ENCODE assay signal across 14 cellular contexts in genomic region chr6:43091020-43091419, GRCh38. TPM values are rescaled to one million over a fixed set of nuclear protein-coding genes. Genes with fewer than 3 reads are reported as not detected.
DNase-seq lines count a peak whose midpoint lies in the region; ATAC-seq, FAIRE-seq and TF ChIP-seq lines count a peak whose summit lies in the region.
"Had no signal": no experiment of that assay in that cellular context is flagged by ENCODE, and none has a peak within 500 bp of the region (broad histone marks: within the 10 kb centered on the region; RNA-seq: fewer than 3 reads in every experiment).

No MANE protein-coding gene starts in this region.

- H3K4me3 ChIP-seq in GM23248, result no peak overlapping the region
- no peak overlapping the region for H3K4me3 ChIP-seq in SK-N-MC
- H3K4me3 ChIP-seq in keratinocyte (ENCODE audit: control insufficient read depth in 2 of 3, extremely low read depth in 1 of 3, insufficient read depth in 2 of 3, low read depth in 1 of 3, low read length in 3 of 3), result no peak overlapping the region
- no peak overlapping the region for H3K4me3 ChIP-seq in smooth muscle cell
- H3K4me3 ChIP-seq in brain microvascular endothelial cell (ENCODE audit: low read depth, low read length), result no peak overlapping the region
- H3K4me3 ChIP-seq: K562 had no signal

- H3K36me3 ChIP-seq in GM23248 (ENCODE audit: low read depth), result no peaks in the 10 kb centered on the region
- no peaks in the 10 kb centered on the region for H3K36me3 ChIP-seq in SK-N-MC (ENCODE audit: insufficient read depth, low read length)
- peaks cover 0 to 5% of the 10 kb centered on the region in 2 experiments for H3K36me3 ChIP-seq in keratinocyte (ENCODE audit: control insufficient read depth in 2 of 2, extremely low read depth in 1 of 2, insufficient read depth in 2 of 2, low read length in 2 of 2)
- H3K36me3 ChIP-seq in smooth muscle cell (ENCODE audit: low read depth), result no peaks in the 10 kb centered on the region
- no peaks in the 10 kb centered on the region for H3K36me3 ChIP-seq in brain microvascular endothelial cell (replicated peaks)

- H3K9me3 ChIP-seq in GM23248 (ENCODE audit: low read depth), result no peaks in the 10 kb centered on the region
- H3K9me3 ChIP-seq in SK-N-MC (ENCODE audit: low read depth, low read length), result no peaks in the 10 kb centered on the region
- H3K9me3 ChIP-seq in keratinocyte (ENCODE audit: control insufficient read depth, low read depth, low read length), result no peaks in the 10 kb centered on the region
- H3K9me3 ChIP-seq in smooth muscle cell (replicated peaks; ENCODE audit: low read depth), result no peaks in the 10 kb centered on the region

- WGBS in GM23248 (ENCODE audit: low coverage in 1 of 2, low lambda C conversion rate in 2 of 2, missing lambda C conversion rate in 2 of 2), 2 experiments, result 65 to 68% methylated on average over 5 of the region's 5 CpGs
- WGBS in smooth muscle cell (ENCODE audit: low lambda C conversion rate), result 73% methylated on average over 5 of the region's 5 CpGs

- TF ChIP-seq CTCF in keratinocyte (optimal IDR thresholded peaks at IDR 0.05 in 1 of 3, IDR thresholded peaks at IDR 0.05 in 1 of 3, conservative IDR thresholded peaks at IDR 0.05 in 1 of 3; ENCODE audit: extremely low read depth in 1 of 3, insufficient read depth in 2 of 3, low read length in 3 of 3), result no peak
- no peak for TF ChIP-seq CTCF in smooth muscle cell (IDR thresholded peaks at IDR 0.05; ENCODE audit: borderline replicate concordance, insufficient read depth, poor library complexity, severe bottlenecking)
- TF ChIP-seq CTCF in brain microvascular endothelial cell (IDR thresholded peaks at IDR 0.05; ENCODE audit: low read depth, low read length, missing control alignments), result no peak

- dilution Hi-C loops in keratinocyte (cut with MboI; ENCODE audit: extremely low pct_ligation_motif_present, low sequenced_read_pairs), result no loop called here

- no peak for ATAC-seq in sciatic nerve
- ATAC-seq: K562 had no signal

- H3K4me1 ChIP-seq in GM23248 (ENCODE audit: insufficient read depth) (peaks cover 40% of the 10 kb centered on the region), keratinocyte (ENCODE audit: control insufficient read depth, extremely low read depth, insufficient read depth, low read length) (peaks cover 71% of the 10 kb centered on the region), smooth muscle cell (ENCODE audit: low read depth) (peaks cover 57% of the 10 kb centered on the region)

- H3K4me2 ChIP-seq in GM23248 (ENCODE audit: unreplicated experiment), result no peak overlapping the region
- peak overlapping the region; percentile 39 for H3K4me2 ChIP-seq in keratinocyte (ENCODE audit: control insufficient read depth, extremely low read depth, insufficient read depth, low read depth, low read length)
- peak overlapping the region; percentile 69 for H3K4me2 ChIP-seq in smooth muscle cell

- in situ Hi-C loops in GM23248 (cut with MboI) (no loop called here), brain microvascular endothelial cell (cut with HindIII; ENCODE audit: low pct_ligation_motif_present, low sequenced_read_pairs) (no loop called here)

- H3K9ac ChIP-seq in GM23248 (0 out of 2 replicates have a peak overlapping the region, but pooled peaks have one; percentile 22), SK-N-MC (ENCODE audit: insufficient read length) (peak overlapping the region; percentile 33), keratinocyte (ENCODE audit: control insufficient read depth, extremely low read depth, insufficient read depth, low read length) (peak overlapping the region; percentile 12), smooth muscle cell (ENCODE audit: low read depth) (peak overlapping the region; percentile 2)

- no peak for FAIRE-seq in keratinocyte (lab: Jason Lieb, UNC)
- FAIRE-seq: K562 had no signal

- no peak overlapping the region for H2AFZ ChIP-seq in GM23248
- H2AFZ ChIP-seq in keratinocyte (ENCODE audit: control insufficient read depth, low read length), result no peak overlapping the region
- H2AFZ ChIP-seq in smooth muscle cell (ENCODE audit: low read depth), result no peak overlapping the region

- H3K27me3 ChIP-seq in GM23248 (replicated peaks; ENCODE audit: insufficient read depth) (no peaks in the 10 kb centered on the region), keratinocyte (ENCODE audit: control insufficient read depth, extremely low read depth, insufficient read depth, low read length) (no peaks in the 10 kb centered on the region), smooth muscle cell (ENCODE audit: low read depth) (no peaks in the 10 kb centered on the region), brain microvascular endothelial cell (replicated peaks) (no peaks in the 10 kb centered on the region)

- intact Hi-C loops in sciatic nerve (cut with DNase I), result no loop called here

- H3K27ac ChIP-seq in GM23248 (no peak overlapping the region), SK-N-MC (peak overlapping the region; percentile 69), keratinocyte (ENCODE audit: control insufficient read depth, insufficient read depth, low read length) (peak overlapping the region; percentile 82), smooth muscle cell (ENCODE audit: low read depth) (peak overlapping the region; percentile 84), brain microvascular endothelial cell (no peak overlapping the region)

- DNase-seq in GM23248 (no peak), SK-N-MC (ENCODE audit: low read depth, low spot score) (no peak), keratinocyte (ENCODE audit: low read depth, low spot score) (no peak), smooth muscle cell (lab: John Stamatoyannopoulos, UW; ENCODE audit: unreplicated experiment) (no peak), NCI-H526 treated with DMSO at 0.1 percent for 48 hours (lab: John Stamatoyannopoulos, UW) (no peak), DMS114 treated with DMSO at 0.1 percent for 48 hours (lab: John Stamatoyannopoulos, UW; ENCODE audit: unreplicated experiment) (no peak), brain microvascular endothelial cell (no peak), sciatic nerve (ENCODE audit: low spot score) (no peak)
- DNase-seq: activated CD4-positive, CD25-positive, alpha-beta regulatory T cell treated with anti-CD3 and anti-CD28 coated beads, Interleukin-2, amount 50 U/mL, for 72 hours; activated CD8-positive, alpha-beta memory T cell treated with anti-CD3 and anti-CD28 coated beads, Interleukin-2, amount 50 U/mL, for 4 hours; activated naive CD4-positive, alpha-beta T cell; effector CD4-positive, alpha-beta T cell; nucleus accumbens had no signal

- no peaks in the 10 kb centered on the region; the same call in 1 of the 2 replicates for H4K20me1 ChIP-seq in GM23248 (ENCODE audit: insufficient read depth)
- no peaks in the 10 kb centered on the region for H4K20me1 ChIP-seq in keratinocyte (ENCODE audit: control insufficient read depth, extremely low read depth, insufficient read depth, low read length)
- peaks cover 98% of the 10 kb centered on the region for H4K20me1 ChIP-seq in smooth muscle cell (ENCODE audit: low read depth)

- no peaks in the 10 kb centered on the region for H3K9me1 ChIP-seq in keratinocyte (ENCODE audit: control insufficient read depth, extremely low read depth, insufficient read depth, low read length)

- H3F3A ChIP-seq in GM23248 (ENCODE audit: insufficient read depth), result peaks cover 30% of the 10 kb centered on the region
- peaks cover 52% of the 10 kb centered on the region for H3F3A ChIP-seq in smooth muscle cell (ENCODE audit: low read depth)

- peaks cover 100% of the 10 kb centered on the region for H3K79me2 ChIP-seq in GM23248 (ENCODE audit: insufficient read depth)
- H3K79me2 ChIP-seq in keratinocyte (ENCODE audit: control insufficient read depth, insufficient read depth, low read length), result peaks cover 87% of the 10 kb centered on the region
- peaks cover 100% of the 10 kb centered on the region for H3K79me2 ChIP-seq in smooth muscle cell (ENCODE audit: low read depth)

- no peaks in the 10 kb centered on the region for H3K9me2 ChIP-seq in GM23248 (ENCODE audit: insufficient read depth)

RNA-seq across cellular contexts. Expression of gene PTK7, which starts 14.9 kb away (rescaled TPM):
- 146 and 162 TPM in 2 replicates for total RNA-seq in GM23248 (2014; rRNA removed; shearing (Covaris generic))
- polyA plus RNA-seq in GM23248 (2016; fragmentation: Nextera tagmentation; extraction: Ambion mirVana) (110 and 113 TPM in 2 replicates), keratinocyte (58.8 to 88.8 TPM (median 81.0 TPM) in 3 replicates), smooth muscle cell (596 and 598 TPM in 2 replicates)
- 20.5 TPM for polyA plus RNA-seq in keratinocyte (2011; ENCODE audit: low read depth)
- 21.2 and 28.8 TPM in 2 replicates for polyA plus RNA-seq in keratinocyte (2011; cell fraction: cytosol; rRNA removed)
- polyA plus RNA-seq in keratinocyte (2011; cell fraction: nucleus; rRNA removed), result 174 and 213 TPM in 2 replicates
- 65.4 and 87.7 TPM in 2 replicates for polyA plus RNA-seq in keratinocyte (2012; ENCODE audit: low replicate concordance)
- polyA minus RNA-seq in keratinocyte, result 137 to 183 TPM (median 148 TPM) in 3 replicates
- 114 TPM for polyA minus RNA-seq in keratinocyte (2011; cell fraction: cytosol; rRNA and poly(A)+ RNA removed)
- 207 and 218 TPM in 2 replicates for polyA minus RNA-seq in keratinocyte (2011; cell fraction: nucleus; rRNA and poly(A)+ RNA removed)
- total RNA-seq in smooth muscle cell (376 and 417 TPM in 2 replicates), sciatic nerve (11.0 TPM)

RNA-seq across cellular contexts. Expression of gene KLC4, which starts 31.6 kb away (rescaled TPM):
- 15.0 and 32.2 TPM in 2 replicates for total RNA-seq in GM23248 (2014; rRNA removed; shearing (Covaris generic))
- polyA plus RNA-seq in GM23248 (2016; fragmentation: Nextera tagmentation; extraction: Ambion mirVana) (10.4 and 10.7 TPM in 2 replicates), keratinocyte (8.3 to 15.2 TPM (median 8.8 TPM) in 3 replicates), smooth muscle cell (25.3 and 25.7 TPM in 2 replicates)
- 7.9 TPM for polyA plus RNA-seq in keratinocyte (2011; ENCODE audit: low read depth)
- 3.9 and 5.4 TPM in 2 replicates for polyA plus RNA-seq in keratinocyte (2011; cell fraction: cytosol; rRNA removed)
- polyA plus RNA-seq in keratinocyte (2011; cell fraction: nucleus; rRNA removed), result 24.8 and 29.9 TPM in 2 replicates
- polyA plus RNA-seq in keratinocyte (2012; ENCODE audit: low replicate concordance), result 9.3 and 10.9 TPM in 2 replicates
- 8.7 to 20.4 TPM (median 12.8 TPM) in 3 replicates for polyA minus RNA-seq in keratinocyte
- 6.7 TPM for polyA minus RNA-seq in keratinocyte (2011; cell fraction: cytosol; rRNA and poly(A)+ RNA removed)
- polyA minus RNA-seq in keratinocyte (2011; cell fraction: nucleus; rRNA and poly(A)+ RNA removed), result 6.4 and 11.9 TPM in 2 replicates
- total RNA-seq in smooth muscle cell (13.2 and 20.0 TPM in 2 replicates), sciatic nerve (35.5 TPM)

RNA-seq across cellular contexts. Expression of gene MRPL2, which starts 31.8 kb away (rescaled TPM):
- total RNA-seq in GM23248 (2014; rRNA removed; shearing (Covaris generic)), result 18.5 and 19.7 TPM in 2 replicates
- polyA plus RNA-seq in GM23248 (2016; fragmentation: Nextera tagmentation; extraction: Ambion mirVana) (71.9 and 78.0 TPM in 2 replicates), keratinocyte (25.6 to 36.0 TPM (median 27.4 TPM) in 3 replicates), smooth muscle cell (112 and 125 TPM in 2 replicates)
- 21.2 TPM for polyA plus RNA-seq in keratinocyte (2011; ENCODE audit: low read depth)
- 13.2 and 21.0 TPM in 2 replicates for polyA plus RNA-seq in keratinocyte (2011; cell fraction: cytosol; rRNA removed)
- 24.3 and 33.7 TPM in 2 replicates for polyA plus RNA-seq in keratinocyte (2011; cell fraction: nucleus; rRNA removed)
- 52.2 and 59.4 TPM in 2 replicates for polyA plus RNA-seq in keratinocyte (2012; ENCODE audit: low replicate concordance)
- polyA minus RNA-seq in keratinocyte, result 12.1 to 26.4 TPM (median 12.9 TPM) in 3 replicates
- 37.8 TPM for polyA minus RNA-seq in keratinocyte (2011; cell fraction: cytosol; rRNA and poly(A)+ RNA removed)
- polyA minus RNA-seq in keratinocyte (2011; cell fraction: nucleus; rRNA and poly(A)+ RNA removed), result 6.5 and 8.2 TPM in 2 replicates
- total RNA-seq in smooth muscle cell (16.4 and 24.0 TPM in 2 replicates), sciatic nerve (40.4 TPM)

RNA-seq across cellular contexts. Expression of gene CUL7, which starts 37.4 kb away (rescaled TPM):
- 50.1 and 54.1 TPM in 2 replicates for total RNA-seq in GM23248 (2014; rRNA removed; shearing (Covaris generic))
- polyA plus RNA-seq in GM23248 (2016; fragmentation: Nextera tagmentation; extraction: Ambion mirVana), result 21.8 and 23.7 TPM in 2 replicates
- 8.1 to 15.0 TPM (median 10.4 TPM) in 3 replicates for polyA plus RNA-seq in keratinocyte
- 4.6 TPM for polyA plus RNA-seq in keratinocyte (2011; ENCODE audit: low read depth)
- polyA plus RNA-seq in keratinocyte (2011; cell fraction: cytosol; rRNA removed), result 5.7 and 8.6 TPM in 2 replicates
- 23.8 and 29.9 TPM in 2 replicates for polyA plus RNA-seq in keratinocyte (2011; cell fraction: nucleus; rRNA removed)
- 8.8 and 10.9 TPM in 2 replicates for polyA plus RNA-seq in keratinocyte (2012; ENCODE audit: low replicate concordance)
- 20.3 to 34.4 TPM (median 20.9 TPM) in 3 replicates for polyA minus RNA-seq in keratinocyte
- 13.4 TPM for polyA minus RNA-seq in keratinocyte (2011; cell fraction: cytosol; rRNA and poly(A)+ RNA removed)
- 22.1 and 22.4 TPM in 2 replicates for polyA minus RNA-seq in keratinocyte (2011; cell fraction: nucleus; rRNA and poly(A)+ RNA removed)
- total RNA-seq in smooth muscle cell, result 36.9 and 51.4 TPM in 2 replicates
- 48.7 and 49.6 TPM in 2 replicates for polyA plus RNA-seq in smooth muscle cell
- total RNA-seq in sciatic nerve, result 20.9 TPM

Comparison
In these comparisons a context has a peak if more than half of its experiments do, and no peak if none do; other contexts are left out.
1. H3K27ac ChIP-seq: peak in SK-N-MC (single experiment), keratinocyte (single experiment) and smooth muscle cell (single experiment); none in GM23248 (single experiment) and brain microvascular endothelial cell (single experiment).
2. RNA of gene PTK7, which starts 14.9 kb away (total RNA-seq): 376 to 417 TPM in smooth muscle cell and 146 to 162 TPM in GM23248; 11.0 TPM in sciatic nerve (single experiment); every median in the first group is over 10 times any median in the second.
3. Peak in every context shown above with its lines, with median percentiles within 50 percentile points of each other: H3K9ac ChIP-seq.